In the genomic region with DNA sequence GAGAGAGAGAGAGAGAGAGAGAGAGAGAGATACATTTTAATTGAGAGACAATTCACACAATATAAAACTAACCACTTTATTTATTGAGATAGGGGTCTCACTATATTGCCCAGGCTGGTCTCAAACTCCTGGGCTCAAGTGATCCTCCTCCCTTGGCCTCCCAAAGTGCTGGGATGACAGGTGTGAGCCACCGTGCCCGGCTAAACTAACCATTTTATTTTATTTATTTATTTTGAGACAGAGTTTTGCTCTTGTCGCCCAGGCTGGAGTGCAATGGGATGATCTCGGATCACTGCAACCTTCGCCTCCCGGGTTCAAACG, we compare ENCODE assay signal across 9 cellular contexts. TPM values are rescaled to one million over a fixed set of nuclear protein-coding genes. Genes with fewer than 3 reads are reported as not detected.
DNase-seq lines count a peak whose midpoint lies in the region; ATAC-seq and TF ChIP-seq lines count a peak whose summit lies in the region.
"Not testable (repeated sequence)": the region's sequence is repeated elsewhere in the genome, so short reads cannot be mapped to it uniquely, and the experiment has no call there.
"Had no signal": no experiment of that assay in that cellular context is flagged by ENCODE, and none has a peak within 500 bp of the region (broad histone marks: within the 10 kb centered on the region; RNA-seq: fewer than 3 reads in every experiment).

No MANE protein-coding gene starts in this region.

- H3K9me3 Mint-ChIP-seq in GM23338; activated T-helper 2 cell treated with anti-CD3 and anti-CD28 coated beads, Interferon-gamma antibody, Interleukin-2, Interleukin-4, amounts not matched to agents 10 μg/mL and 5 μg/mL and 100 μg/mL, durations not matched to agents 14 hours and 24 hours and 36 hours; naive thymus-derived CD4-positive, alpha-beta T cell: not testable (repeated sequence)

- not testable (repeated sequence) for H3F3A ChIP-seq in GM23338 (replicated peaks; ENCODE audit: low read depth)

- intact Hi-C loops in activated T-helper 2 cell treated with anti-CD3 and anti-CD28 coated beads, Interferon-gamma antibody, Interleukin-2, Interleukin-4, amounts not matched to agents 10 μg/mL and 5 μg/mL and 100 μg/mL, durations not matched to agents 14 hours and 24 hours and 36 hours (cut with micrococcal nuclease): loop anchor here (5.0 kb wide), 3 partner anchors 34 to 749 kb away; a partner anchor contains a TSS
- intact Hi-C loops in colonic mucosa (cut with DNase I); vagina (cut with DNase I): not testable (repeated sequence)
- intact Hi-C loops in naive thymus-derived CD4-positive, alpha-beta T cell (cut with micrococcal nuclease): loop anchor here (1.0 to 5.0 kb wide), 6 partner anchors 33 to 184 kb away; a partner anchor contains a TSS

- H3K4me1 ChIP-seq in GM23338 (ENCODE audit: insufficient read depth) (peaks cover 39% of the 10 kb centered on the region), Peyer's patch (peaks cover 0 to 48% (median 17%) of the 10 kb centered on the region in 4 donors), right atrium auricular region (peaks cover 0 to 44% of the 10 kb centered on the region in 2 donors), vagina (peaks cover 43% of the 10 kb centered on the region)
- not testable (repeated sequence) for H3K4me1 ChIP-seq in colonic mucosa
- peaks cover 32 to 41% of the 10 kb centered on the region in 2 donors for H3K4me1 ChIP-seq in naive thymus-derived CD4-positive, alpha-beta T cell (ENCODE audit: control insufficient read depth in 2 of 2, insufficient read depth in 2 of 2, low read length in 2 of 2)

- H3K9me3 ChIP-seq in Peyer's patch; colonic mucosa; right atrium auricular region; naive thymus-derived CD4-positive, alpha-beta T cell (ENCODE audit: control insufficient read depth in 2 of 3, low read length in 3 of 3); vagina: not testable (repeated sequence)

- peaks cover 27% of the 10 kb centered on the region for H3K79me2 ChIP-seq in GM23338 (replicated peaks; ENCODE audit: insufficient read depth)

- peak overlapping the region; percentile 90 for H3K27ac Mint-ChIP-seq in GM23338
- peak overlapping the region; percentile 95 for H3K27ac Mint-ChIP-seq in activated T-helper 2 cell treated with anti-CD3 and anti-CD28 coated beads, Interferon-gamma antibody, Interleukin-2, Interleukin-4, amounts not matched to agents 10 μg/mL and 5 μg/mL and 100 μg/mL, durations not matched to agents 14 hours and 24 hours and 36 hours
- H3K27ac Mint-ChIP-seq in naive thymus-derived CD4-positive, alpha-beta T cell: peak overlapping the region; percentile 41 to 90 (median 84)

- POLR2A ChIA-PET in naive thymus-derived CD4-positive, alpha-beta T cell (lab: Charles Lee): not testable (repeated sequence)

- H3K27ac ChIP-seq in GM23338 (ENCODE audit: low read depth) (peak overlapping the region; percentile 85; the same call in 1 of the 2 replicates), Peyer's patch (peak overlapping the region; percentile 71 to 95 (median 80)), colonic mucosa (peak overlapping the region; percentile 98), right atrium auricular region (peak overlapping the region; percentile 97 to 98), skin epidermis (peak overlapping the region in 20 of 21 experiments; percentile 48 to 97 (median 82)), vagina (peak overlapping the region; percentile 97)
- H3K27ac ChIP-seq in naive thymus-derived CD4-positive, alpha-beta T cell (ENCODE audit: low read depth, low read length): peak overlapping the region; percentile 52

- H2AFZ ChIP-seq in GM23338: not testable (repeated sequence)

- not testable (repeated sequence) for H4K20me1 ChIP-seq in GM23338 (replicated peaks; ENCODE audit: insufficient read depth)

- H3K36me3 ChIP-seq in GM23338 (ENCODE audit: insufficient read depth); Peyer's patch; colonic mucosa; right atrium auricular region; naive thymus-derived CD4-positive, alpha-beta T cell (ENCODE audit: control insufficient read depth in 2 of 3, insufficient read depth in 3 of 3, low read length in 3 of 3); vagina: not testable (repeated sequence)

- peaks cover 20% of the 10 kb centered on the region for H3K4me1 Mint-ChIP-seq in GM23338
- peaks cover 36% of the 10 kb centered on the region for H3K4me1 Mint-ChIP-seq in activated T-helper 2 cell treated with anti-CD3 and anti-CD28 coated beads, Interferon-gamma antibody, Interleukin-2, Interleukin-4, amounts not matched to agents 10 μg/mL and 5 μg/mL and 100 μg/mL, durations not matched to agents 14 hours and 24 hours and 36 hours (ENCODE audit: low read depth)
- peaks cover 12 to 32% (median 26%) of the 10 kb centered on the region in 7 donors for H3K4me1 Mint-ChIP-seq in naive thymus-derived CD4-positive, alpha-beta T cell

- peak overlapping the region; percentile 76 to 77 for H3K9ac ChIP-seq in colonic mucosa (ENCODE audit: low read depth in 2 of 2, low read length in 2 of 2)

- CTCF ChIA-PET in naive thymus-derived CD4-positive, alpha-beta T cell (lab: Charles Lee): interaction anchor here (1.5 kb wide), 1 partner anchor 24 kb away, joined by 7 read pairs; a partner anchor contains a TSS

- peak overlapping the region; percentile 31 for H3K4me3 Mint-ChIP-seq in GM23338
- H3K4me3 Mint-ChIP-seq in activated T-helper 2 cell treated with anti-CD3 and anti-CD28 coated beads, Interferon-gamma antibody, Interleukin-2, Interleukin-4, amounts not matched to agents 10 μg/mL and 5 μg/mL and 100 μg/mL, durations not matched to agents 14 hours and 24 hours and 36 hours (ENCODE audit: low read depth): peak overlapping the region; percentile 81
- H3K4me3 Mint-ChIP-seq in naive thymus-derived CD4-positive, alpha-beta T cell: peak overlapping the region; percentile 22 to 87 (median 72)

- not testable (repeated sequence) for H3K36me3 Mint-ChIP-seq in GM23338 (ENCODE audit: low read depth); activated T-helper 2 cell treated with anti-CD3 and anti-CD28 coated beads, Interferon-gamma antibody, Interleukin-2, Interleukin-4, amounts not matched to agents 10 μg/mL and 5 μg/mL and 100 μg/mL, durations not matched to agents 14 hours and 24 hours and 36 hours (ENCODE audit: low read depth); naive thymus-derived CD4-positive, alpha-beta T cell

- H3K27me3 Mint-ChIP-seq in GM23338 (ENCODE audit: insufficient read depth, low read depth, poor library complexity): peaks cover 15% of the 10 kb centered on the region
- not testable (repeated sequence) for H3K27me3 Mint-ChIP-seq in activated T-helper 2 cell treated with anti-CD3 and anti-CD28 coated beads, Interferon-gamma antibody, Interleukin-2, Interleukin-4, amounts not matched to agents 10 μg/mL and 5 μg/mL and 100 μg/mL, durations not matched to agents 14 hours and 24 hours and 36 hours (ENCODE audit: low read depth); naive thymus-derived CD4-positive, alpha-beta T cell

- not testable (repeated sequence) for DNase-seq in GM23338 (ENCODE audit: low spot score); Peyer's patch; activated T-helper 2 cell treated with anti-CD3 and anti-CD28 coated beads, Interferon-gamma antibody, Interleukin-2, Interleukin-4, amounts not matched to agents 10 μg/mL and 5 μg/mL and 100 μg/mL, durations not matched to agents 14 hours and 24 hours and 36 hours (ENCODE audit: low spot score); colonic mucosa; right atrium auricular region (ENCODE audit: low spot score); naive thymus-derived CD4-positive, alpha-beta T cell; vagina (ENCODE audit: extremely low spot score in 2 of 2)

- not testable (repeated sequence) for TF ChIP-seq POLR2A in Peyer's patch (IDR thresholded peaks at IDR 0.05); vagina (IDR thresholded peaks at IDR 0.05)

- H3K4me2 ChIP-seq in GM23338: peak overlapping the region; percentile 75; the same call in 1 of the 2 replicates

- H3K27me3 ChIP-seq in GM23338 (ENCODE audit: insufficient read depth); Peyer's patch; colonic mucosa; right atrium auricular region; naive thymus-derived CD4-positive, alpha-beta T cell (ENCODE audit: control insufficient read depth in 2 of 2, insufficient read depth in 2 of 2, low read length in 2 of 2); vagina: not testable (repeated sequence)

- not testable (repeated sequence) for TF ChIP-seq CTCF in GM23338 (conservative IDR thresholded peaks at IDR 0.05; ENCODE audit: low read depth in 2 of 2); Peyer's patch (IDR thresholded peaks at IDR 0.05); colonic mucosa (IDR thresholded peaks at IDR 0.05); right atrium auricular region (IDR thresholded peaks at IDR 0.05); vagina (IDR thresholded peaks at IDR 0.05)

- H3K4me3 ChIP-seq in GM23338 (0 out of 2 replicates have a peak overlapping the region, but pooled peaks have one; percentile 26), skin epidermis (peak overlapping the region in 1 of 7 experiments; percentile 3)
- H3K4me3 ChIP-seq in Peyer's patch, colonic mucosa, right atrium auricular region, vagina: not testable (repeated sequence)
- peak overlapping the region; percentile 49 for H3K4me3 ChIP-seq in naive thymus-derived CD4-positive, alpha-beta T cell (ENCODE audit: low read length)

- not testable (repeated sequence) for ATAC-seq in GM23338; naive thymus-derived CD4-positive, alpha-beta T cell

- not testable (repeated sequence) for H3K9me2 ChIP-seq in GM23338 (ENCODE audit: insufficient read depth)

RNA-seq across cellular contexts. Expression of a gene that starts 24.6 kb away (rescaled TPM):
- total RNA-seq in GM23338 (2014; rRNA removed; shearing (Covaris generic)): 781 and 816 TPM in 2 replicates
- 325 and 338 TPM in 2 replicates for polyA plus RNA-seq in GM23338 (2016; fragmentation: Nextera tagmentation; extraction: Ambion mirVana)
- total RNA-seq in Peyer's patch (10 to 100 TPM in 3 of 4 donors, 1 to 10 TPM in 1; 7.8 to 69.9 (median 34.2) TPM), colonic mucosa (100 to 1,000 TPM; 159 to 513 TPM), right atrium auricular region (10 to 100 TPM in 1 of 2 donors, 1 to 10 TPM in 1; 7.9 to 25.4 TPM), vagina (42.7 TPM)
- total RNA-seq in activated T-helper 2 cell treated with anti-CD3 and anti-CD28 coated beads, Interferon-gamma antibody, Interleukin-2, Interleukin-4, amounts not matched to agents 10 μg/mL and 5 μg/mL and 100 μg/mL, durations not matched to agents 14 hours and 24 hours and 36 hours: 273 and 278 TPM in 2 replicates
- total RNA-seq in naive thymus-derived CD4-positive, alpha-beta T cell: 100 to 1,000 TPM in 1 of 5 experiments, 1 to 10 TPM in 4; 1.1 to 121 (median 2.3) TPM
- polyA plus RNA-seq in naive thymus-derived CD4-positive, alpha-beta T cell: 1 to 10 TPM; 1.0 to 2.7 TPM

RNA-seq across cellular contexts. Expression of a gene that starts 41.6 kb away (rescaled TPM):
- total RNA-seq in GM23338 (2014; rRNA removed; shearing (Covaris generic)): not detected in 2 replicates
- not detected in 2 replicates for polyA plus RNA-seq in GM23338 (2016; fragmentation: Nextera tagmentation; extraction: Ambion mirVana)
- total RNA-seq in Peyer's patch: not detected
- not detected in 2 replicates for total RNA-seq in activated T-helper 2 cell treated with anti-CD3 and anti-CD28 coated beads, Interferon-gamma antibody, Interleukin-2, Interleukin-4, amounts not matched to agents 10 μg/mL and 5 μg/mL and 100 μg/mL, durations not matched to agents 14 hours and 24 hours and 36 hours
- total RNA-seq in colonic mucosa: under 1 TPM; 0.50 to 0.52 TPM
- not detected for total RNA-seq in right atrium auricular region
- total RNA-seq in naive thymus-derived CD4-positive, alpha-beta T cell: under 1 TPM in 1 of 5 experiments, not detected in 4; 0.46 TPM
- under 1 TPM in 1 of 2 donors, not detected in 1; 0.10 TPM for polyA plus RNA-seq in naive thymus-derived CD4-positive, alpha-beta T cell
- not detected for total RNA-seq in vagina
- total RNA-seq: dermis blood vessel endothelial cell had no signal

Comparison
In these comparisons a context has a peak if more than half of its experiments do, and no peak if none do; other contexts are left out.
1. H3K4me3 Mint-ChIP-seq: peak in every context shown above with its lines; median percentile 81 in activated T-helper 2 cell treated with anti-CD3 and anti-CD28 coated beads, Interferon-gamma antibody, Interleukin-2, Interleukin-4, amounts not matched to agents 10 μg/mL and 5 μg/mL and 100 μg/mL, durations not matched to agents 14 hours and 24 hours and 36 hours; 72 in naive thymus-derived CD4-positive, alpha-beta T cell; 31 in GM23338.